ENCODE assay signal across 8 cellular contexts in the genomic region with DNA sequence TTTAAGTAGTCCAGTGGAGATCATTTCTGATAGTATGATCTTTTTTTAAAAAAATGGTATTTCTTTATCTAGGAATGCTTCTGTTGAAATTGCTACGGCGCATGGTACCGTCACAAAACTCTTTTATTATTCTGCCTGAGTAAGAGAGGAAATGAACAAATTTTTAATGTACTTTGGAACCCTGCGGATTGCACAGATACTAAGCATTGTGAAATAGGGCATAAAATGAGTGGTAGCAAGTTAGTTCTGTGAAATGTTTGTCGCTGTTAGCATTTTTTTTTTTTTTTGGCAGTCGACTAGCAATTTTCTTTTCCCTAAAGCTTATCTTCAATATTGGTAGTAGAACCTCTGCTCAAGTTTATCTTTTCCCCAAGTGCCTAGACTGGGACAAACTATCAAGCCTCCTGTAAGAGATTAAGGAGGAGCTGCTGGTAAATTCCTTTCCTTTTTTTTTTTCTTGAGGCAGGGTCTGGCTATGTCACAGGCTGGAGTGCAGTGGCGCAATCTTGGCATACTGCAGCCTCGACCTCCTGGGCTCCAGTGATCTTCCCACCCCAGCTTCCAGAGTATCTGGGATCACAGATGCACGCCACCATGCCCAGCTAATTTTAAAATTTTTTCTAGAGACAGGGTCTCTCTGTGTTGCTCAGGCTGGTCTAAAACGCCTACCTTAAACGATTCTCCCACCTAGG. TPM values are rescaled to one million over a fixed set of nuclear protein-coding genes. Genes with fewer than 3 reads are reported as not detected.
DNase-seq lines count a peak whose midpoint lies in the region; ATAC-seq lines count a peak whose summit lies in the region.

No MANE protein-coding gene starts in this region.

- H3K27ac ChIP-seq in subcutaneous abdominal adipose tissue (ENCODE audit: low read depth, low read length), result peak overlapping the region; percentile 82

- H3K4me3 ChIP-seq in iPS-15b (ENCODE audit: low read depth, low read length), result peak overlapping the region; percentile 88
- peak overlapping the region; percentile 87 to 94 (median 94) for H3K4me3 ChIP-seq in subcutaneous abdominal adipose tissue (ENCODE audit: low read depth in 1 of 5, low read length in 5 of 5)

- H3K4me1 ChIP-seq in iPS-15b (ENCODE audit: control insufficient read depth, insufficient read depth, low read length), result peaks cover 15% of the 10 kb centered on the region
- H3K4me1 ChIP-seq in subcutaneous abdominal adipose tissue (ENCODE audit: control insufficient read depth in 5 of 5, insufficient read depth in 5 of 5, low read length in 5 of 5), result peaks cover 5 to 69% (median 64%) of the 10 kb centered on the region in 5 donors

- peak; percentile 39 for DNase-seq in HT1080 (ENCODE audit: low read depth)
- DNase-seq in astrocyte of the hippocampus (ENCODE audit: low read depth, low spot score), result peak; percentile 23
- DNase-seq in NCI-H774 (lab: John Stamatoyannopoulos, UW), result no peak
- DNase-seq in pons (ENCODE audit: low spot score), result no peak
- DNase-seq in amniotic stem cell (lab: John Stamatoyannopoulos, UW), result no peak

- H3K9me3 ChIP-seq in iPS-15b (ENCODE audit: control insufficient read depth, insufficient read depth, low read length), result no peaks in the 10 kb centered on the region
- no peaks in the 10 kb centered on the region for H3K9me3 ChIP-seq in subcutaneous abdominal adipose tissue (ENCODE audit: control insufficient read depth in 5 of 5, low read length in 5 of 5)

- no peak for ATAC-seq in HG02588 (IDR thresholded peaks at IDR 0.05; ENCODE audit: unreplicated experiment)

- H3K27me3 ChIP-seq in iPS-15b (ENCODE audit: control insufficient read depth, insufficient read depth, low read length) (no peaks in the 10 kb centered on the region), subcutaneous abdominal adipose tissue (ENCODE audit: control insufficient read depth in 5 of 5, insufficient read depth in 4 of 5, low read length in 5 of 5) (no peaks in the 10 kb centered on the region)

- H3K36me3 ChIP-seq in iPS-15b (ENCODE audit: control insufficient read depth, insufficient read depth, low read length), result no peaks in the 10 kb centered on the region
- no peaks in the 10 kb centered on the region for H3K36me3 ChIP-seq in subcutaneous abdominal adipose tissue (ENCODE audit: control insufficient read depth in 5 of 5, insufficient read depth in 5 of 5, low read length in 5 of 5)

- H3K9ac ChIP-seq in iPS-15b (ENCODE audit: low read depth, low read length) (no peak overlapping the region), subcutaneous abdominal adipose tissue (ENCODE audit: low read length in 5 of 5) (peak overlapping the region in 4 of 5 donors; percentile 75 to 93 (median 86))

RNA-seq across cellular contexts. Expression of gene ITSN1, which starts 2.2 kb away (rescaled TPM):
- 25.9 and 29.2 TPM in 2 replicates for total RNA-seq in HT1080 (2014; rRNA removed; shearing (Covaris generic))
- 19.9 and 20.0 TPM in 2 replicates for polyA plus RNA-seq in HT1080 (2015; cell fraction: cytosol; rRNA removed)
- polyA plus RNA-seq in HT1080 (2015; cell fraction: nucleus; rRNA removed), result 41.4 and 46.5 TPM in 2 replicates

RNA-seq across cellular contexts. Expression of gene CRYZL1, which starts 3.0 kb away (rescaled TPM):
- total RNA-seq in HT1080 (2014; rRNA removed; shearing (Covaris generic)), result 8.1 and 23.2 TPM in 2 replicates
- polyA plus RNA-seq in HT1080 (2015; cell fraction: cytosol; rRNA removed), result 25.4 and 27.7 TPM in 2 replicates
- 54.2 and 66.2 TPM in 2 replicates for polyA plus RNA-seq in HT1080 (2015; cell fraction: nucleus; rRNA removed)

RNA-seq across cellular contexts. Expression of gene DONSON, which starts 56.0 kb away (rescaled TPM):
- total RNA-seq in HT1080 (2014; rRNA removed; shearing (Covaris generic)), result 26.8 and 32.9 TPM in 2 replicates
- polyA plus RNA-seq in HT1080 (2015; cell fraction: cytosol; rRNA removed), result 31.2 and 32.1 TPM in 2 replicates
- 26.3 and 30.5 TPM in 2 replicates for polyA plus RNA-seq in HT1080 (2015; cell fraction: nucleus; rRNA removed)

Comparison
In these comparisons a context has a peak if more than half of its experiments do, and no peak if none do; other contexts are left out.
1. DNase-seq: peak in HT1080 (single experiment) and astrocyte of the hippocampus (single experiment); none in NCI-H774 (single experiment), pons (single experiment) and amniotic stem cell (single experiment).